ENCODE assay signal across 22 cellular contexts in the genomic region with DNA sequence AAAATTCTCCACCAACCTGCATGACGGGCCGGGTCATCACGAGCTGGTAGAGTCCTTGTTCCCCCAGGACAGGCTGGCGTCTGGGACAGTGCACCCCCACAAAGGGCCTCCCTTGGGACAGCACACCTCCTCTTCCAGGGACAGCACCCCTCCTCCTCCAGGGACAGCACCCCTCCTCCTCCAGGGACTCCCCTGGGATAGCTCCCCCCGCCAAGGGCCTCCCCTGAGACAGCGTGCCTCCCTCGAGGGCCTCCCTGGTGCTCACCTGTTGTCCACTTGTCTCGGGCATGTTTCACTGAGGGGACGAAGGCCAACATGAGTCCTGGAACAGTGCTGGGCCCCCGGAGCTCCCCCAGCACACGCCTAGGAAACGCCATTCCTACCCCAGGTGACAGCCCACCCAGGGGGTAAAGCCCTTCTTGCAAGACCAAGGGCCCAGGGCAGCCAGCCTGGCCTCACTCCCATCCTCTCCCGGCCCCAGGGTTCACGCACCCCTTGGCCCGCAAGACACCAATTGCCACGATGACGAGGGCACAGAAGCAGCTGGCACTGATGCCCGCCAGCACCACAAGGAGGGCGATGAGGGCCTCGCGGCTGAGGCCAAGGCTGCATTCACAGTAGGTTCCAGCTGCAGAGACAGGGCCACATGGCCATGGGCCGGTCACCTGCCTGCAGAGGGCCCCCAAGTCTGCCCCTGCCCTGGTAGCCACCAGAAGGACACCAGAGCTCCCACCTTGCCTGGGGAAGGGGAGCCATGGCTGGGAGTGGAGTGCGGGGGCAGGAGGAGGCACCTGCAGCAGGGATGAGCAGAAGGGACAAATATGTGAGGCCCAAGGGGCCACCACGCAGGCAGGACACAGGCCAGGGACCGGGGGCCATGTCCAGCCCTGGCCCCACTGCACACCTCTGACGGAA. TPM values are rescaled to one million over a fixed set of nuclear protein-coding genes. Genes with fewer than 3 reads are reported as not detected.
"Had no signal": no experiment of that assay in that cellular context is flagged by ENCODE, and none has a peak within 500 bp of the region (broad histone marks: within the 10 kb centered on the region; RNA-seq: fewer than 3 reads in every experiment).

A gene (minus strand): TSS at position 908 of the 915 bp plus-strand sequence. CDS start 29 bp downstream, at position 879.

- H3K36me3 ChIP-seq: esophagus muscularis mucosa, thoracic aorta had no signal

- ATAC-seq: activated CD8-positive, alpha-beta memory T cell treated with anti-CD3 and anti-CD28 coated beads, Interleukin-2, amount 10 ng/mL, durations not matched to agents 7 days and 5 days; activated naive CD8-positive, alpha-beta T cell treated with anti-CD3 and anti-CD28 coated beads, Interleukin-2, amount 50 U/mL, for 24 hours; sciatic nerve had no signal

- H3K4me3 ChIP-seq: dorsolateral prefrontal cortex, esophagus muscularis mucosa, thoracic aorta had no signal

- H3K27ac ChIP-seq: esophagus muscularis mucosa, thoracic aorta had no signal

- DNase-seq: activated CD4-positive, alpha-beta T cell treated with anti-CD3 and anti-CD28 coated beads for 1 hour; activated CD4-positive, alpha-beta T cell treated with anti-CD3 and anti-CD28 coated beads, Interleukin-2, amount 50 U/mL, for 48 hours; activated CD8-positive, alpha-beta memory T cell treated with anti-CD3 and anti-CD28 coated beads, Interleukin-2, amount 10 ng/mL, durations not matched to agents 7 days and 5 days; activated naive CD4-positive, alpha-beta T cell treated with anti-CD3 and anti-CD28 coated beads for 36 hours; activated naive CD8-positive, alpha-beta T cell treated with anti-CD3 and anti-CD28 coated beads, Interleukin-2, amount 50 U/mL, for 24 hours; activated T-cell treated with anti-CD3 and anti-CD28 coated beads, Interleukin-2, amount 50 U/mL, for 1 hour; dorsolateral prefrontal cortex; glutamatergic neuron; nephron progenitor cell; T-helper 1 cell; T1000 had no signal

- H3K9me3 ChIP-seq: esophagus muscularis mucosa, thoracic aorta had no signal

RNA-seq across cellular contexts. Expression of the gene that starts here (rescaled TPM):
- total RNA-seq: activated CD8-positive, alpha-beta memory T cell treated with anti-CD3 and anti-CD28 coated beads, Interleukin-2, amount 10 ng/mL, durations not matched to agents 7 days and 5 days; activated naive CD4-positive, alpha-beta T cell treated with anti-CD3 and anti-CD28 coated beads for 36 hours; activated T-helper 2 cell treated with anti-CD3 and anti-CD28 coated beads, Interferon-gamma antibody, Interleukin-2, Interleukin-4, amounts not matched to agents 10 μg/mL and 5 μg/mL and 100 μg/mL, durations not matched to agents 14 hours and 24 hours and 36 hours; astrocyte; dorsolateral prefrontal cortex; esophagus muscularis mucosa; fibroblast of villous mesenchyme; liver; mesenteric fat pad; osteocyte; pulmonary artery endothelial cell; sciatic nerve; thoracic aorta; ureter had no signal
- polyA plus RNA-seq: liver had no signal
